24 cellular contexts compared by ENCODE assay signal in genomic region chr7:43565786-43566185, GRCh38. TPM values are rescaled to one million over a fixed set of nuclear protein-coding genes. Genes with fewer than 3 reads are reported as not detected.
DNase-seq lines count a peak whose midpoint lies in the region; TF ChIP-seq lines count a peak whose summit lies in the region.
"Had no signal": no experiment of that assay in that cellular context is flagged by ENCODE, and none has a peak within 500 bp of the region (broad histone marks: within the 10 kb centered on the region; RNA-seq: fewer than 3 reads in every experiment).

No MANE protein-coding gene starts in this region.

- no peaks in the 10 kb centered on the region for H3K36me3 Mint-ChIP-seq in CD4-positive, alpha-beta memory T cell

- no peaks in the 10 kb centered on the region for H3K36me3 ChIP-seq in BJ (ENCODE audit: control insufficient read depth, insufficient read depth, low read length)
- no peaks in the 10 kb centered on the region for H3K36me3 ChIP-seq in CD4-positive, alpha-beta memory T cell (ENCODE audit: insufficient read depth, low read length)
- H3K36me3 ChIP-seq: tibial artery had no signal

- H3K4me3 ChIP-seq in BJ (ENCODE audit: low read depth, low read length), result no peak overlapping the region
- H3K4me3 ChIP-seq in CD4-positive, alpha-beta memory T cell (ENCODE audit: low read length in 2 of 2), result no peak overlapping the region
- H3K4me3 ChIP-seq: psoas muscle, skin epidermis, tibial artery had no signal

- intact Hi-C loops in CD4-positive, alpha-beta memory T cell (cut with micrococcal nuclease), result no loop called here

- no peak for TF ChIP-seq CTCF in BJ (IDR thresholded peaks at IDR 0.05; ENCODE audit: insufficient read depth, low read depth, low read length)

- no peak overlapping the region for H3K27ac ChIP-seq in CD4-positive, alpha-beta memory T cell (ENCODE audit: low read depth, low read length)
- H3K27ac ChIP-seq: psoas muscle, tibial artery had no signal

- H3K4me1 ChIP-seq in CD4-positive, alpha-beta memory T cell (ENCODE audit: insufficient read depth, low read length), result no peaks in the 10 kb centered on the region
- H3K4me1 ChIP-seq: psoas muscle, tibial artery had no signal

- H3K4me1 Mint-ChIP-seq in CD4-positive, alpha-beta memory T cell, result no peaks in the 10 kb centered on the region
- H3K4me1 Mint-ChIP-seq: B cell, nephron progenitor cell had no signal

- H3K4me3 Mint-ChIP-seq in CD4-positive, alpha-beta memory T cell, result no peak overlapping the region
- H3K4me3 Mint-ChIP-seq: activated naive CD4-positive, alpha-beta T cell treated with anti-CD3 and anti-CD28 coated beads for 36 hours; activated T-cell treated with anti-CD3 and anti-CD28 coated beads, Interleukin-2, amount 50 U/mL, for 4 hours; B cell; nephron progenitor cell had no signal

- POLR2A ChIA-PET in BJ (lab: Charles Lee), result no interaction called here
- POLR2A ChIA-PET in CD4-positive, alpha-beta memory T cell (lab: Charles Lee; ENCODE audit: partially characterized antibody), result no interaction called here

- no peaks in the 10 kb centered on the region for H3K27me3 ChIP-seq in BJ (ENCODE audit: control insufficient read depth, insufficient read depth, low read length)
- no peaks in the 10 kb centered on the region for H3K27me3 ChIP-seq in CD4-positive, alpha-beta memory T cell (ENCODE audit: insufficient read depth, low read length)
- H3K27me3 ChIP-seq: tibial artery had no signal

- CTCF ChIA-PET in BJ (lab: Yijun Ruan, JAX), result interaction anchor here (0.7 to 5.0 kb wide), 5 partner anchors 16 to 59 kb away, joined by 3 to 38 read pairs (median 3); partner anchors contain the start of gene STK17A
- CTCF ChIA-PET in CD4-positive, alpha-beta memory T cell (lab: Charles Lee; ENCODE audit: partially characterized antibody), result interaction anchor here (0.9 kb wide), 1 partner anchor 156 kb away, joined by 3 read pairs; no protein-coding TSS in a partner anchor

- peaks cover 10 to 23% of the 10 kb centered on the region in 2 donors for H3K27me3 Mint-ChIP-seq in CD4-positive, alpha-beta memory T cell

- no peaks in the 10 kb centered on the region for H3K9me3 ChIP-seq in CD4-positive, alpha-beta memory T cell (ENCODE audit: control insufficient read depth in 1 of 2, low read length in 2 of 2)
- H3K9me3 ChIP-seq: psoas muscle, tibial artery had no signal

- no peaks in the 10 kb centered on the region for H3K9me3 Mint-ChIP-seq in CD4-positive, alpha-beta memory T cell
- H3K9me3 Mint-ChIP-seq: activated naive CD4-positive, alpha-beta T cell treated with anti-CD3 and anti-CD28 coated beads for 36 hours; activated T-cell treated with anti-CD3 and anti-CD28 coated beads, Interleukin-2, amount 50 U/mL, for 4 hours; nephron progenitor cell had no signal

- H3K27ac Mint-ChIP-seq in CD4-positive, alpha-beta memory T cell, result no peak overlapping the region
- H3K27ac Mint-ChIP-seq: activated naive CD4-positive, alpha-beta T cell treated with anti-CD3 and anti-CD28 coated beads for 36 hours; B cell; nephron progenitor cell had no signal

- DNase-seq in BJ (ENCODE audit: low read depth) (peak; percentile 70), H4 (ENCODE audit: low spot score) (peak; percentile 94), dermis blood vessel endothelial cell (peak; percentile 76), left kidney (ENCODE audit: low read depth, low spot score) (peak; percentile 37), NCI-H2227 treated with DMSO at 0.1 percent for 48 hours (lab: John Stamatoyannopoulos, UW) (no peak)
- no peak for DNase-seq in CD4-positive, alpha-beta memory T cell
- DNase-seq in stimulated activated CD4-positive, alpha-beta T cell treated with anti-CD3 and anti-CD28 coated beads, Interleukin-12 subunit alpha, Interleukin-12 subunit beta, amount 100 ng/mL, for 4 hours, result no peak
- DNase-seq: activated naive CD4-positive, alpha-beta T cell treated with anti-CD3 and anti-CD28 coated beads for 36 hours; activated T-cell treated with anti-CD3 and anti-CD28 coated beads, Interleukin-2, amount 50 U/mL, for 4 hours; anterior cingulate cortex; COR-L47; head of caudate nucleus; left ventricle myocardium superior; NCI-H1092; NCI-H1930; NCI-H446; nephron progenitor cell; psoas muscle; stimulated activated CD4-positive, alpha-beta T cell treated with anti-CD3 and anti-CD28 coated beads, Interleukin-2, amount 100 ng/mL, for 48 hours; stimulated activated naive CD8-positive, alpha-beta T cell treated with anti-CD3 and anti-CD28 coated beads, Interleukin-15, Interleukin-2, amounts not matched to agents 100 U/mL and 50 U/mL, for 24 hours; T1000; tibial artery had no signal

RNA-seq across cellular contexts. Expression of gene STK17A, which starts 17.1 kb away (rescaled TPM):
- polyA plus RNA-seq in BJ (2011; rRNA removed), result 12.3 and 26.5 TPM in 2 replicates
- polyA minus RNA-seq in BJ (2011; rRNA and poly(A)+ RNA removed), result 6.4 and 10.3 TPM in 2 replicates
- 161 and 166 TPM in 2 replicates for total RNA-seq in H4 (2014; rRNA removed; shearing (Covaris generic))
- total RNA-seq in dermis blood vessel endothelial cell, result 70.1 and 88.7 TPM in 2 replicates
- 100 to 1,000 TPM; 118 to 119 TPM for total RNA-seq in CD4-positive, alpha-beta memory T cell
- polyA plus RNA-seq in CD4-positive, alpha-beta memory T cell, result 100 to 1,000 TPM; 139 to 168 TPM

Comparison
In these comparisons a context has a peak if more than half of its experiments do, and no peak if none do; other contexts are left out.
1. DNase-seq: peak in BJ (single experiment), H4 (single experiment), dermis blood vessel endothelial cell (single experiment) and left kidney (single experiment); none in CD4-positive, alpha-beta memory T cell (0 of 5), NCI-H2227 treated with DMSO at 0.1 percent for 48 hours (single experiment) and stimulated activated CD4-positive, alpha-beta T cell treated with anti-CD3 and anti-CD28 coated beads, Interleukin-12 subunit alpha, Interleukin-12 subunit beta, amount 100 ng/mL, for 4 hours (single experiment).